In genomic region chr17:54662978-54663876, GRCh38 we compare ENCODE assay signal across 19 cellular contexts.
"Had no signal": no experiment of that assay in that cellular context is flagged by ENCODE, and none has a peak within 500 bp of the region (broad histone marks: within the 10 kb centered on the region; RNA-seq: fewer than 3 reads in every experiment).

No MANE protein-coding gene starts in this region.

- H3K4me3 Mint-ChIP-seq: activated B cell treated with CpG ODN at 0.5 μM for 24 hours; activated CD8-positive, alpha-beta T cell treated with anti-CD3 and anti-CD28 coated beads for 36 hours; stimulated activated naive CD8-positive, alpha-beta T cell treated with anti-CD3 and anti-CD28 coated beads, Interleukin-15, amount 100 ng/mL, for 72 hours; T-helper 1 cell treated with Interleukin-12 subunit alpha and Interleukin-12 subunit beta and Interleukin-4 antibody, amounts not matched to agents 30 μg/mL and 1 μg/mL, for 36 hours had no signal

- H3K4me1 Mint-ChIP-seq: activated B cell treated with CpG ODN at 0.5 μM for 24 hours; stimulated activated naive CD8-positive, alpha-beta T cell treated with anti-CD3 and anti-CD28 coated beads, Interleukin-15, amount 100 ng/mL, for 72 hours had no signal

- H3K27ac ChIP-seq: body of pancreas, coronary artery, epithelial cell of prostate, gastrocnemius medialis, heart right ventricle, ovary, right lobe of liver, upper lobe of left lung had no signal

- H3K4me3 ChIP-seq: body of pancreas, coronary artery, gastrocnemius medialis, heart right ventricle, ovary, right lobe of liver, upper lobe of left lung had no signal

- H3K36me3 ChIP-seq: gastrocnemius medialis, heart right ventricle, ovary, right lobe of liver, upper lobe of left lung had no signal

- H3K27me3 ChIP-seq: body of pancreas, gastrocnemius medialis, heart right ventricle, ovary, right lobe of liver, upper lobe of left lung had no signal

- H3K4me1 ChIP-seq: body of pancreas, gastrocnemius medialis, heart right ventricle, right lobe of liver, upper lobe of left lung had no signal

- H3K27me3 Mint-ChIP-seq: activated B cell treated with CpG ODN at 0.5 μM for 24 hours; activated CD8-positive, alpha-beta T cell treated with anti-CD3 and anti-CD28 coated beads for 36 hours; stimulated activated naive CD8-positive, alpha-beta T cell treated with anti-CD3 and anti-CD28 coated beads, Interleukin-15, amount 100 ng/mL, for 72 hours had no signal

- ATAC-seq: activated CD8-positive, alpha-beta T cell treated with anti-CD3 and anti-CD28 coated beads for 36 hours; activated naive CD4-positive, alpha-beta T cell treated with anti-CD3 and anti-CD28 coated beads, Interleukin-2, amount 50 U/mL, for 72 hours; body of pancreas; gastrocnemius medialis; heart right ventricle; right lobe of liver; stimulated activated naive CD8-positive, alpha-beta T cell treated with anti-CD3 and anti-CD28 coated beads, Interleukin-15, amount 100 ng/mL, for 72 hours had no signal

- H3K27ac Mint-ChIP-seq: activated B cell treated with CpG ODN at 0.5 μM for 24 hours; activated CD8-positive, alpha-beta T cell treated with anti-CD3 and anti-CD28 coated beads for 36 hours; activated naive CD4-positive, alpha-beta T cell treated with anti-CD3 and anti-CD28 coated beads, Interleukin-2, amount 50 U/mL, for 72 hours; stimulated activated naive CD8-positive, alpha-beta T cell treated with anti-CD3 and anti-CD28 coated beads, Interleukin-15, amount 100 ng/mL, for 72 hours; T-helper 1 cell treated with Interleukin-12 subunit alpha and Interleukin-12 subunit beta and Interleukin-4 antibody, amounts not matched to agents 30 μg/mL and 1 μg/mL, for 36 hours had no signal

- DNase-seq: activated B cell treated with CpG ODN at 0.5 μM for 24 hours; activated CD4-positive, alpha-beta T cell treated with anti-CD3 and anti-CD28 coated beads for 48 hours; activated CD8-positive, alpha-beta T cell treated with anti-CD3 and anti-CD28 coated beads for 36 hours; activated effector memory CD4-positive, alpha-beta T cell treated with anti-CD3 and anti-CD28 coated beads, Interleukin-2, amount 50 U/mL, for 16 hours; activated T-cell treated with anti-CD3 and anti-CD28 coated beads, Interleukin-2, amount 50 U/mL, for 48 hours; amniotic stem cell; body of pancreas; central memory CD4-positive, alpha-beta T cell; effector CD4-positive, alpha-beta T cell; gastrocnemius medialis; heart right ventricle; ovary; stimulated activated naive CD8-positive, alpha-beta T cell treated with anti-CD3 and anti-CD28 coated beads, Interleukin-15, amount 100 ng/mL, for 72 hours had no signal

- H3K9me3 ChIP-seq: body of pancreas, gastrocnemius medialis, heart right ventricle, ovary, right lobe of liver had no signal
